In the genomic region with DNA sequence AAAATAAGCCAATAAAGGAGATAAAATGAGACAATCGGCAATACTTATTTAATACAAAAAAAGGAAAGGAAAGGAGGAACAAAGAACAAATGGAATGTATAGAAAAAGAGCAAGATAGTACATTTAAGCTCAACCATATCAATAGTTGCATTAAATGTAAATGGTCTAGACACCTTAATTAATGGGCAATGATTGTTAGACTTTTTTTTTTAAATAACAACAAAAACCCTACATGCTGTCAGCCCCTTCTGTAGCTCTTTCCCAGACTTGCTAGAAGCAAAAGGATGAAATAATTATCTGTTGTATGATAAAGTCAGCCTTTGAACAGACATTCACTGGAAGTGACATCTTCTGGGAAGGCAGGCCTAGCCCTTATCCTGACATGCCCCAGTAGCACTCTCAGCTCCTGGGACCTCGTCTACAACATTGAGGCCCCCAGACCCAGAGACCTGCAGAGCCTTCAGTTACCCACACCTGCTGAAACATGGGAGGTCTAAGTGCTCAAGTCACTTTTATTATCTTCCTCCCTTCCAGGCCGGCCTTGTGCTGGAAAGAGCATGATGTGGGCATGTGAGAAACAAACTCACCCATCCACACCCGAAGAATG, we compare ENCODE assay signal across 16 cellular contexts. TPM values are rescaled to one million over a fixed set of nuclear protein-coding genes. Genes with fewer than 3 reads are reported as not detected.
DNase-seq lines count a peak whose midpoint lies in the region; ATAC-seq and TF ChIP-seq lines count a peak whose summit lies in the region.
"Had no signal": no experiment of that assay in that cellular context is flagged by ENCODE, and none has a peak within 500 bp of the region (broad histone marks: within the 10 kb centered on the region; RNA-seq: fewer than 3 reads in every experiment).

No MANE protein-coding gene starts in this region.

- no peak for ATAC-seq in natural killer cell
- ATAC-seq in GM18867 (IDR thresholded peaks at IDR 0.05; ENCODE audit: unreplicated experiment), result no peak
- no peak for ATAC-seq in sciatic nerve
- ATAC-seq: A549 had no signal

- DNase-seq in HAP-1 (ENCODE audit: low spot score in 2 of 2), result no peak
- no peak for DNase-seq in endodermal cell
- no peak for DNase-seq in neural crest cell (ENCODE audit: low read depth, low spot score)
- DNase-seq in natural killer cell, result no peak
- no peak for DNase-seq in NCI-H187 treated with DMSO at 0.1 percent for 48 hours (lab: John Stamatoyannopoulos, UW)
- no peak for DNase-seq in sciatic nerve (ENCODE audit: low spot score)
- DNase-seq: C1 segment of cervical spinal cord; NCI-H1417 treated with DMSO at 0.1 percent for 48 hours; NCI-H2029; NCI-H2171 treated with DMSO at 0.1 percent for 48 hours; NCI-H446 treated with DMSO at 0.1 percent for 48 hours; NK-92 treated with Interleukin-12 subunit alpha and Interleukin-12 subunit beta, amount 100 ng/mL, for 24 hours had no signal

- no peak overlapping the region for H3K27ac Mint-ChIP-seq in endodermal cell
- H3K27ac Mint-ChIP-seq in neural crest cell (ENCODE audit: unreplicated experiment), result peak overlapping the region; percentile 73
- no peak overlapping the region for H3K27ac Mint-ChIP-seq in natural killer cell

- H3K36me3 Mint-ChIP-seq in endodermal cell (ENCODE audit: low read depth) (peaks cover 46% of the 10 kb centered on the region), neural crest cell (ENCODE audit: low read depth) (peaks cover 23% of the 10 kb centered on the region), natural killer cell (no peaks in the 10 kb centered on the region)

- in situ Hi-C loops in HAP-1 (cut with MboI; ENCODE audit: low sequenced_read_pairs), result no loop called here

- TF ChIP-seq CTCF in 22Rv1 (IDR thresholded peaks at IDR 0.05) (no peak), endodermal cell (conservative IDR thresholded peaks at IDR 0.05) (no peak), neural crest cell (conservative IDR thresholded peaks at IDR 0.05) (no peak), natural killer cell (IDR thresholded peaks at IDR 0.05) (no peak)

- H3K4me3 Mint-ChIP-seq in endodermal cell (peak overlapping the region; percentile 37), neural crest cell (peak overlapping the region; percentile 65), natural killer cell (no peak overlapping the region)

- 89 to 90% methylated on average over 2 to 3 of the region's 4 CpGs for WGBS in endodermal cell (ENCODE audit: insufficient coverage in 1 of 2, insufficient read length in 1 of 2), 2 experiments

- H3K4me3 ChIP-seq in HAP-1 (peak overlapping the region; percentile 9; the same call in 1 of the 2 replicates), endodermal cell (ENCODE audit: low read length) (peak overlapping the region; percentile 42)
- H3K4me3 ChIP-seq: A549 had no signal

- H3K9me3 Mint-ChIP-seq in endodermal cell (peaks cover 20% of the 10 kb centered on the region), neural crest cell (no peaks in the 10 kb centered on the region), natural killer cell (peaks cover 0 to 2% of the 10 kb centered on the region in 2 donors)

- H3K36me3 ChIP-seq in HAP-1 (replicated peaks) (peaks cover 18% of the 10 kb centered on the region), endodermal cell (ENCODE audit: control insufficient read depth, insufficient read depth, low read length) (peaks cover 21% of the 10 kb centered on the region)

- intact Hi-C loops in natural killer cell (cut with micrococcal nuclease) (no loop called here), sciatic nerve (cut with DNase I) (loop anchor here (5.0 kb wide), 1 partner anchor 56 kb away; no protein-coding TSS in a partner anchor)

- peaks cover 3% of the 10 kb centered on the region for H3K4me1 Mint-ChIP-seq in endodermal cell
- H3K4me1 Mint-ChIP-seq in neural crest cell, result peaks cover 21% of the 10 kb centered on the region
- H3K4me1 Mint-ChIP-seq in natural killer cell, result peaks cover 0 to under 1% of the 10 kb centered on the region in 2 donors

- H3K4me1 ChIP-seq in HAP-1 (peaks cover 4% of the 10 kb centered on the region), endodermal cell (ENCODE audit: control insufficient read depth, insufficient read depth, low read length) (no peaks in the 10 kb centered on the region)

- H3K27ac ChIP-seq in 22Rv1, result 0 out of 2 replicates have a peak overlapping the region, but pooled peaks have one; percentile 18
- H3K27ac ChIP-seq in endodermal cell (ENCODE audit: low read depth, low read length), result no peak overlapping the region
- H3K27ac ChIP-seq: A549, RWPE1 had no signal

- H3K9ac ChIP-seq in endodermal cell (ENCODE audit: extremely low read depth, low read length, poor library complexity, severe bottlenecking), result no peak overlapping the region

- H3K27me3 Mint-ChIP-seq in endodermal cell (ENCODE audit: insufficient read depth) (no peaks in the 10 kb centered on the region), neural crest cell (ENCODE audit: low read depth) (no peaks in the 10 kb centered on the region), natural killer cell (ENCODE audit: low read depth in 2 of 2) (no peaks in the 10 kb centered on the region)

- H3K9me3 ChIP-seq in HAP-1, result no peaks in the 10 kb centered on the region
- H3K9me3 ChIP-seq in endodermal cell (ENCODE audit: control insufficient read depth, low read length), result peaks cover 16% of the 10 kb centered on the region
- H3K9me3 ChIP-seq: A549 had no signal

- H3K27me3 ChIP-seq in HAP-1 (ENCODE audit: low read depth) (no peaks in the 10 kb centered on the region), endodermal cell (ENCODE audit: control insufficient read depth, insufficient read depth, low read length, poor library complexity, severe bottlenecking) (no peaks in the 10 kb centered on the region)

RNA-seq across cellular contexts. Expression of a gene that starts 13.4 kb away (rescaled TPM):
- total RNA-seq in endodermal cell (10 to 100 TPM; 82.5 to 87.3 TPM), neural crest cell (109 and 121 TPM in 2 replicates), natural killer cell (10 to 100 TPM; 59.7 to 74.8 (median 59.8) TPM), sciatic nerve (56.6 TPM)
- polyA plus RNA-seq in endodermal cell (2013, experiment 1 of 2), result 89.7 TPM
- polyA plus RNA-seq in endodermal cell (2013, experiment 2 of 2), result 92.2 TPM

RNA-seq across cellular contexts. Expression of a gene that starts 29.2 kb away (rescaled TPM):
- total RNA-seq in endodermal cell (100 to 1,000 TPM; 133 to 152 TPM), neural crest cell (179 and 191 TPM in 2 replicates), natural killer cell (100 to 1,000 TPM; 152 to 163 (median 153) TPM), sciatic nerve (90.4 TPM)
- polyA plus RNA-seq in endodermal cell (2013, experiment 1 of 2), result 103 TPM
- 95.5 TPM for polyA plus RNA-seq in endodermal cell (2013, experiment 2 of 2)

RNA-seq across cellular contexts. Expression of a gene that starts 34.5 kb away (rescaled TPM):
- total RNA-seq in endodermal cell (1 to 10 TPM; 7.7 to 8.4 TPM), neural crest cell (2.2 and 2.7 TPM in 2 replicates), natural killer cell (1 to 10 TPM; 3.6 to 4.5 (median 3.7) TPM), sciatic nerve (3.6 TPM)
- polyA plus RNA-seq in endodermal cell (2013, experiment 1 of 2), result 2.4 TPM
- polyA plus RNA-seq in endodermal cell (2013, experiment 2 of 2), result 2.6 TPM

RNA-seq across cellular contexts. Expression of a gene that starts 42.3 kb away (rescaled TPM):
- 10 to 100 TPM; 15.8 to 31.0 TPM for total RNA-seq in endodermal cell
- polyA plus RNA-seq in endodermal cell (2013, experiment 1 of 2), result 16.1 TPM
- 14.1 TPM for polyA plus RNA-seq in endodermal cell (2013, experiment 2 of 2)
- 4.4 and 5.0 TPM in 2 replicates for total RNA-seq in neural crest cell
- total RNA-seq in natural killer cell, result 1 to 10 TPM; 2.1 to 2.7 (median 2.5) TPM
- total RNA-seq in sciatic nerve, result 11.5 TPM
